Comparison of ENCODE assay signal across 8 cellular contexts in the genomic region with DNA sequence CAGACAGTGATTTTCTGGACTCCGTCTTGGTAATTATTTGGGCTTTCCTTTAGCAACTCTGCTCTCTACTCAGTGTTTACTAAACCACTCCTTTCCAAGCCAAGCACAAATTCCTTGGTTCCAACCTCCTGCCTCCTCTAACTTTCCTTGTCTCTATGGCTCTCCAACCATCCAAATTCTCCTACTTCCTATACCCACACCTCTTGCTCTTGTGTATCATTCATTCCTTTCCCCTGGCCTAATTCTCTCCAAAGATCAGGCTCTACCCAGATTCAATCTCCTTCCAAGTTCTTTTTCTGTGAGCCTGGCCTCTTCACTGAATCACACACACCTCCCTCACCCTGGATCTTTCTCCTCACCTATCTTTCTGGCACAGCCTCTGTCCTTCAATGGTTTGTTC. TPM values are rescaled to one million over a fixed set of nuclear protein-coding genes. Genes with fewer than 3 reads are reported as not detected.
DNase-seq lines count a peak whose midpoint lies in the region; ATAC-seq and TF ChIP-seq lines count a peak whose summit lies in the region.

No MANE protein-coding gene starts in this region.

- H3K36me3 Mint-ChIP-seq in IgD-negative memory B cell (no peaks in the 10 kb centered on the region), brain (peaks cover 10% of the 10 kb centered on the region), natural killer cell (no peaks in the 10 kb centered on the region)

- no peak for TF ChIP-seq CTCF in C4-2B (conservative IDR thresholded peaks at IDR 0.05)
- no peak for TF ChIP-seq CTCF in brain (conservative IDR thresholded peaks at IDR 0.05)
- TF ChIP-seq CTCF in natural killer cell (IDR thresholded peaks at IDR 0.05): no peak

- H3K27ac Mint-ChIP-seq in IgD-negative memory B cell (peak overlapping the region in 2 of 3 donors; percentile 85 to 99), brain (peak overlapping the region; percentile 90 to 99 (median 93)), natural killer cell (peak overlapping the region; percentile 89 to 97)

- H3K4me3 Mint-ChIP-seq in IgD-negative memory B cell: peak overlapping the region; percentile 69 to 99 (median 96)
- H3K4me3 Mint-ChIP-seq in brain: peak overlapping the region; percentile 90 to 97 (median 91)
- H3K4me3 Mint-ChIP-seq in natural killer cell: peak overlapping the region; percentile 55

- H3K27me3 Mint-ChIP-seq in IgD-negative memory B cell (no peaks in the 10 kb centered on the region), brain (peaks cover 14% of the 10 kb centered on the region), natural killer cell (ENCODE audit: low read depth in 2 of 2) (no peaks in the 10 kb centered on the region)

- H3K4me1 Mint-ChIP-seq in IgD-negative memory B cell (peaks cover 23 to 28% (median 28%) of the 10 kb centered on the region in 3 donors), brain (peaks cover 28% of the 10 kb centered on the region), natural killer cell (peaks cover 21 to 40% of the 10 kb centered on the region in 2 donors)

- ATAC-seq in natural killer cell (no peak), HG02885 (IDR thresholded peaks at IDR 0.05; ENCODE audit: poor library complexity, unreplicated experiment) (no peak), GM19328 (IDR thresholded peaks at IDR 0.05; ENCODE audit: unreplicated experiment) (no peak)

- peak overlapping the region; percentile 81 for H3K27ac ChIP-seq in C4-2B

- intact Hi-C loops in natural killer cell (cut with micrococcal nuclease): loop anchor here (2.0 kb wide), 2 partner anchors 13 to 47 kb away; a partner anchor contains a TSS

- H3K9me3 Mint-ChIP-seq in IgD-negative memory B cell (no peaks in the 10 kb centered on the region), brain (no peaks in the 10 kb centered on the region), natural killer cell (no peaks in the 10 kb centered on the region)

- DNase-seq in natural killer cell (no peak), NCI-H1048 (lab: John Stamatoyannopoulos, UW) (no peak), iPS-NIHi7 (ENCODE audit: extremely low spot score) (no peak)

RNA-seq across cellular contexts. Expression of a gene that starts 1.1 kb away (rescaled TPM):
- 1.7 TPM for polyA plus RNA-seq in IgD-negative memory B cell
- 25.3 TPM for polyA plus RNA-seq in brain (ENCODE audit: insufficient read depth, low read depth, low replicate concordance)
- total RNA-seq in natural killer cell: 10 to 100 TPM; 48.9 to 57.9 (median 51.4) TPM

RNA-seq across cellular contexts. Expression of a gene that starts 8.3 kb away (rescaled TPM):
- 251 TPM for polyA plus RNA-seq in IgD-negative memory B cell
- polyA plus RNA-seq in brain (ENCODE audit: insufficient read depth, low read depth, low replicate concordance): 1.7 TPM
- 100 to 1,000 TPM; 526 to 590 (median 540) TPM for total RNA-seq in natural killer cell

RNA-seq across cellular contexts. Expression of a gene that starts 12.8 kb away (rescaled TPM):
- polyA plus RNA-seq in IgD-negative memory B cell (128 TPM), brain (ENCODE audit: insufficient read depth, low read depth, low replicate concordance) (128 TPM)
- total RNA-seq in natural killer cell: 100 to 1,000 TPM; 132 to 146 (median 133) TPM

RNA-seq across cellular contexts. Expression of a gene that starts 20.6 kb away (rescaled TPM):
- polyA plus RNA-seq in IgD-negative memory B cell (221 TPM), brain (ENCODE audit: insufficient read depth, low read depth, low replicate concordance) (562 TPM)
- total RNA-seq in natural killer cell: 100 to 1,000 TPM; 483 to 608 (median 492) TPM

RNA-seq across cellular contexts. Expression of a gene that starts 24.0 kb away (rescaled TPM):
- polyA plus RNA-seq in IgD-negative memory B cell (6.8 TPM), brain (ENCODE audit: insufficient read depth, low read depth, low replicate concordance) (4.6 TPM)
- total RNA-seq in natural killer cell: 1 to 10 TPM; 5.6 to 9.7 (median 8.3) TPM

Comparison
In these comparisons a context has a peak if more than half of its experiments do, and no peak if none do; other contexts are left out.
1. RNA of a gene that starts 8.3 kb away (polyA plus RNA-seq): 251 TPM in IgD-negative memory B cell (single experiment); 1.7 TPM in brain (single experiment); every median in the first group is over 10 times any median in the second.
2. Peak in every context shown above with its lines, with median percentiles within 50 percentile points of each other: H3K27ac Mint-ChIP-seq and H3K4me3 Mint-ChIP-seq.